In genomic region chr3:129233538-129233937, GRCh38 we compare ENCODE assay signal across 8 cellular contexts. TPM values are rescaled to one million over a fixed set of nuclear protein-coding genes. Genes with fewer than 3 reads are reported as not detected.
DNase-seq lines count a peak whose midpoint lies in the region; ATAC-seq, FAIRE-seq and TF ChIP-seq lines count a peak whose summit lies in the region.

No MANE protein-coding gene starts in this region.

- CTCF ChIA-PET in GM12878 (lab: Yijun Ruan, JAX): interaction anchor here (1.1 to 2.0 kb wide), 7 partner anchors 10 to 263 kb away, joined by 4 to 12 read pairs (median 4); a partner anchor contains a TSS

- no peak overlapping the region for H3K18ac ChIP-seq in mesendoderm (ENCODE audit: low read length)

- SMC1A ChIA-PET in GM12878 (lab: Charles Lee; ENCODE audit: uncharacterized antibody, unreplicated experiment): interaction anchor here (0.8 to 1.7 kb wide), 5 partner anchors 12 to 263 kb away, joined by 3 to 8 read pairs (median 3); no protein-coding TSS in a partner anchor

- 0% methylated on average over 4 of the region's 4 CpGs for WGBS in GM12878 (ENCODE audit: insufficient coverage, insufficient replicate concordance, low lambda C conversion rate, missing lambda C conversion rate)
- 60 to 72% (median 64%) methylated on average over 4 of the region's 4 CpGs for WGBS in stomach, 5 donors
- whole genome bisulfite sequencing in mesendoderm (ENCODE audit: extremely low coverage, insufficient coverage, low lambda C conversion rate): no CpG with 5 or more reads among the region's 4 CpGs

- H3K4me3 ChIP-seq in BLaER1 treated with 17β-estradiol and CSF1 and Interleukin-3, amounts not matched to agents 10 nM and 100 nM: no peak overlapping the region
- H3K4me3 ChIP-seq in GM12878: no peak overlapping the region
- H3K4me3 ChIP-seq in stomach: no peak overlapping the region
- no peak overlapping the region for H3K4me3 ChIP-seq in mesendoderm (ENCODE audit: low read length)

- H3K56ac ChIP-seq in mesendoderm (ENCODE audit: low read length): no peak overlapping the region

- intact Hi-C loops in GM12878 (cut with micrococcal nuclease; ENCODE audit: unreplicated experiment) (no loop called here), stomach (cut with DNase I; ENCODE audit: low total_unique reads) (no loop called here)

- DNase-seq in GM12878 (ENCODE audit: low read depth, low spot score) (peak; percentile 91), stomach (peak; percentile 31), mesendoderm (no peak), NCI-H146 (lab: John Stamatoyannopoulos, UW) (no peak)
- no peak for DNase-seq in stimulated activated CD4-positive, alpha-beta T cell treated with anti-CD3 and anti-CD28 coated beads, Interleukin-2, amount 100 ng/mL, for 48 hours

- H2BK15ac ChIP-seq in mesendoderm (replicated peaks; ENCODE audit: low read depth): no peak overlapping the region

- in situ Hi-C loops in GM12878 (cut with MboI): no loop called here

- no peak overlapping the region for H2BK5ac ChIP-seq in mesendoderm (ENCODE audit: low read length)

- peaks cover 0 to 5% (median 0%) of the 10 kb centered on the region in 11 experiments; a peak in 3 of 22 replicates for H3K9me3 ChIP-seq in BLaER1 treated with 17β-estradiol and CSF1 and Interleukin-3, amounts not matched to agents 10 nM and 100 nM (replicated peaks in 1 of 11)
- H3K9me3 ChIP-seq in GM12878 (replicated peaks; ENCODE audit: control insufficient read depth, insufficient read depth, low read length): no peaks in the 10 kb centered on the region
- H3K9me3 ChIP-seq in stomach: no peaks in the 10 kb centered on the region

- no peak overlapping the region for H2BK120ac ChIP-seq in mesendoderm (ENCODE audit: low read depth, low read length)

- no peaks in the 10 kb centered on the region for H3K79me1 ChIP-seq in mesendoderm (ENCODE audit: low read length)

- no peak overlapping the region for H3K4ac ChIP-seq in mesendoderm (ENCODE audit: low read depth, low read length)

- no TSS peak for BruUV-seq in GM12878 (replicated peaks; lab: Mats Ljungman, UMichigan)

- no peaks in the 10 kb centered on the region for H3K79me2 ChIP-seq in GM12878 (ENCODE audit: control insufficient read depth, insufficient read depth, low read length)
- no peaks in the 10 kb centered on the region for H3K79me2 ChIP-seq in mesendoderm (ENCODE audit: control insufficient read depth, insufficient read depth, low read length)

- TF ChIP-seq CTCF in GM12878 (IDR thresholded peaks at IDR 0.05 in 2 of 3, conservative IDR thresholded peaks at IDR 0.05 in 1 of 3; ENCODE audit: control insufficient read depth in 2 of 3, extremely low read depth in 1 of 3, insufficient read depth in 1 of 3, low read depth in 3 of 3, low read length in 3 of 3) (no peak), stomach (IDR thresholded peaks at IDR 0.05) (no peak)

- no peaks in the 10 kb centered on the region for H3K36me3 ChIP-seq in BLaER1 treated with 17β-estradiol and CSF1 and Interleukin-3, amounts not matched to agents 10 nM and 100 nM
- H3K36me3 ChIP-seq in GM12878 (ENCODE audit: control insufficient read depth in 2 of 2, insufficient read depth in 2 of 2, low read length in 1 of 2): no peaks in the 10 kb centered on the region
- no peaks in the 10 kb centered on the region for H3K36me3 ChIP-seq in stomach
- no peaks in the 10 kb centered on the region for H3K36me3 ChIP-seq in mesendoderm (ENCODE audit: control insufficient read depth, insufficient read depth, low read length)

- no peak overlapping the region for H4K5ac ChIP-seq in mesendoderm (ENCODE audit: low read length)

- H3K4me2 ChIP-seq in BLaER1 treated with 17β-estradiol and CSF1 and Interleukin-3, amounts not matched to agents 10 nM and 100 nM: peak overlapping the region; percentile 79 to 90 (median 85)
- H3K4me2 ChIP-seq in GM12878 (ENCODE audit: control insufficient read depth, insufficient read depth) (no peak overlapping the region), mesendoderm (ENCODE audit: low read length) (no peak overlapping the region)

- RAD21 ChIA-PET in GM12878 (lab: Charles Lee; ENCODE audit: unreplicated experiment): interaction anchor here (0.6 to 2.1 kb wide), 6 partner anchors 8 to 180 kb away, joined by 3 to 6 read pairs (median 4); no protein-coding TSS in a partner anchor

- H3K4me1 ChIP-seq in BLaER1 treated with 17β-estradiol and CSF1 and Interleukin-3, amounts not matched to agents 10 nM and 100 nM: peaks cover 49 to 100% (median 78%) of the 10 kb centered on the region in 10 experiments
- H3K4me1 ChIP-seq in GM12878 (ENCODE audit: control insufficient read depth, insufficient read depth, low read length) (peaks cover 7% of the 10 kb centered on the region), stomach (peaks cover 0 to 12% (median 4%) of the 10 kb centered on the region in 4 donors), mesendoderm (ENCODE audit: control insufficient read depth, low read depth, low read length) (no peaks in the 10 kb centered on the region)

- peak overlapping the region in 6 of 11 experiments; percentile 26 to 62 (median 56); a peak in 9 of 22 replicates for H3K9ac ChIP-seq in BLaER1 treated with 17β-estradiol and CSF1 and Interleukin-3, amounts not matched to agents 10 nM and 100 nM
- H3K9ac ChIP-seq in GM12878 (ENCODE audit: control insufficient read depth, insufficient read depth, low read length) (no peak overlapping the region), mesendoderm (ENCODE audit: low read length) (no peak overlapping the region)

- peak overlapping the region in 9 of 11 experiments; percentile 60 to 93 (median 73); a peak in 17 of 22 replicates for H3K27ac ChIP-seq in BLaER1 treated with 17β-estradiol and CSF1 and Interleukin-3, amounts not matched to agents 10 nM and 100 nM
- H3K27ac ChIP-seq in GM12878 (ENCODE audit: control insufficient read depth, insufficient read depth) (no peak overlapping the region), stomach (peak overlapping the region in 2 of 5 donors; percentile 61 to 81), mesendoderm (ENCODE audit: low read depth, low read length) (no peak overlapping the region)

- no peak overlapping the region for H3K23ac ChIP-seq in mesendoderm (ENCODE audit: low read length)

- H3K27me3 ChIP-seq in BLaER1 treated with 17β-estradiol and CSF1 and Interleukin-3, amounts not matched to agents 10 nM and 100 nM: no peaks in the 10 kb centered on the region
- no peaks in the 10 kb centered on the region for H3K27me3 ChIP-seq in GM12878 (replicated peaks in 1 of 2; ENCODE audit: control insufficient read depth in 2 of 2, insufficient read depth in 2 of 2, low read length in 1 of 2)
- H3K27me3 ChIP-seq in stomach: no peaks in the 10 kb centered on the region
- H3K27me3 ChIP-seq in mesendoderm (ENCODE audit: insufficient read depth, low read length, poor library complexity): no peaks in the 10 kb centered on the region

- no peaks in the 10 kb centered on the region for H4K20me1 ChIP-seq in BLaER1 treated with 17β-estradiol and CSF1 and Interleukin-3, amounts not matched to agents 10 nM and 100 nM
- no peaks in the 10 kb centered on the region for H4K20me1 ChIP-seq in GM12878 (ENCODE audit: control insufficient read depth, insufficient read depth)

- no peak overlapping the region for H2AK5ac ChIP-seq in mesendoderm (ENCODE audit: low read length)

- H2AFZ ChIP-seq in GM12878 (ENCODE audit: control insufficient read depth, low read depth, low read length): peak overlapping the region; percentile 25; the same call in 1 of the 2 replicates

- no peak for TF ChIP-seq RAD21 in GM12878 (IDR thresholded peaks at IDR 0.05; ENCODE audit: insufficient read depth, low read depth, low read length)

- no peak overlapping the region for H4K8ac ChIP-seq in mesendoderm (ENCODE audit: low read depth, low read length)

- TF ChIP-seq EP300 in GM12878 (IDR thresholded peaks at IDR 0.05; ENCODE audit: borderline replicate concordance in 1 of 2, control insufficient read depth in 1 of 2, low read depth in 2 of 2, low read length in 2 of 2) (peak in 1 of 2 experiments; percentile 52; a peak in 1 of 4 replicates), stomach (IDR thresholded peaks at IDR 0.05) (no peak)

- ATAC-seq in GM19463 (IDR thresholded peaks at IDR 0.05; ENCODE audit: unreplicated experiment) (peak; percentile 95), HG03439 (IDR thresholded peaks at IDR 0.05; ENCODE audit: unreplicated experiment) (peak; percentile 73), GM12878 (peak; percentile 97)

- peak; percentile 72 for FAIRE-seq in GM12878 (lab: Jason Lieb, UNC)

- TF ChIP-seq POLR2A in GM12878 (IDR thresholded peaks at IDR 0.05; ENCODE audit: low read depth, low read length) (no peak), stomach (IDR thresholded peaks at IDR 0.05) (no peak)

- POLR2A ChIA-PET in GM12878 (lab: Charles Lee): interaction anchor here (0.5 to 1.2 kb wide), 10 partner anchors 9 to 1617 kb away, joined by 3 to 9 read pairs (median 4); partner anchors contain the start of genes COPG1 and RAB43

RNA-seq across cellular contexts. Expression of gene COPG1, which starts 15.9 kb away (rescaled TPM):
- total RNA-seq in GM12878 (2013; cell fraction: nucleolus; rRNA removed): 130 and 152 TPM in 2 replicates
- 106 and 118 TPM in 2 replicates for total RNA-seq in GM12878 (2014; rRNA removed)
- 80.5 and 87.2 TPM in 2 replicates for total RNA-seq in GM12878 (2014; rRNA removed; fragmentation: Illumina TruSeq; extraction: Trizol)
- total RNA-seq in GM12878 (2021): 128 and 138 TPM in 2 replicates
- polyA plus RNA-seq in GM12878 (2011; ENCODE audit: low read depth): 84.4 TPM
- 43.8 and 66.8 TPM in 2 replicates for polyA plus RNA-seq in GM12878 (2011; rRNA removed)
- polyA plus RNA-seq in GM12878 (2011; cell fraction: cytosol; rRNA removed): 52.8 and 55.7 TPM in 2 replicates
- polyA plus RNA-seq in GM12878 (2011; cell fraction: nucleus; rRNA removed): 110 and 115 TPM in 2 replicates
- 122 and 138 TPM in 2 replicates for polyA plus RNA-seq in GM12878 (2012)
- polyA plus RNA-seq in GM12878 (2014; fragmentation: Illumina TruSeq; extraction: Trizol): 62.0 and 78.1 TPM in 2 replicates
- polyA plus RNA-seq in GM12878 (2014; fragmentation: Nextera tagmentation; extraction: Ambion mirVana): 100 to 1,000 TPM in 1 of 2 experiments, 10 to 100 TPM in 1; 54.8 to 102 TPM
- polyA plus RNA-seq in GM12878 (2014; rRNA removed): 61.7 and 77.7 TPM in 2 replicates
- 100 to 1,000 TPM; 131 to 143 TPM for polyA plus RNA-seq in GM12878 (2016; fragmentation: Nextera tagmentation; extraction: Ambion mirVana)
- 134 and 157 TPM in 2 replicates for polyA minus RNA-seq in GM12878 (2011; rRNA and poly(A)+ RNA removed)
- 54.0 and 57.0 TPM in 2 replicates for polyA minus RNA-seq in GM12878 (2011; cell fraction: cytosol; rRNA and poly(A)+ RNA removed)
- polyA minus RNA-seq in GM12878 (2011; cell fraction: nucleus; rRNA and poly(A)+ RNA removed): 63.6 and 90.8 TPM in 2 replicates
- total RNA-seq in stomach: 100 to 1,000 TPM in 4 of 5 donors, 10 to 100 TPM in 1; 38.5 to 356 (median 114) TPM
- polyA plus RNA-seq in stomach: 100 to 1,000 TPM in 1 of 3 donors, 10 to 100 TPM in 2; 79.8 to 113 (median 88.7) TPM
- polyA plus RNA-seq in mesendoderm (2013, experiment 1 of 2): 44.8 TPM
- 44.9 TPM for polyA plus RNA-seq in mesendoderm (2013, experiment 2 of 2)

RNA-seq across cellular contexts. Expression of gene HMCES, which starts 45.1 kb away (rescaled TPM):
- 10.9 and 12.1 TPM in 2 replicates for total RNA-seq in GM12878 (2013; cell fraction: nucleolus; rRNA removed)
- total RNA-seq in GM12878 (2014; rRNA removed): 16.7 and 22.7 TPM in 2 replicates
- total RNA-seq in GM12878 (2014; rRNA removed; fragmentation: Illumina TruSeq; extraction: Trizol): 11.9 and 12.4 TPM in 2 replicates
- total RNA-seq in GM12878 (2021): 25.5 and 33.4 TPM in 2 replicates
- polyA plus RNA-seq in GM12878 (2011; ENCODE audit: low read depth): 26.7 TPM
- 21.3 and 42.6 TPM in 2 replicates for polyA plus RNA-seq in GM12878 (2011; rRNA removed)
- 32.3 and 40.7 TPM in 2 replicates for polyA plus RNA-seq in GM12878 (2011; cell fraction: cytosol; rRNA removed)
- 25.4 and 27.4 TPM in 2 replicates for polyA plus RNA-seq in GM12878 (2011; cell fraction: nucleus; rRNA removed)
- polyA plus RNA-seq in GM12878 (2012): 37.0 and 40.2 TPM in 2 replicates
- 29.6 and 31.2 TPM in 2 replicates for polyA plus RNA-seq in GM12878 (2014; fragmentation: Illumina TruSeq; extraction: Trizol)
- polyA plus RNA-seq in GM12878 (2014; fragmentation: Nextera tagmentation; extraction: Ambion mirVana): 10 to 100 TPM; 17.2 to 18.5 TPM
- polyA plus RNA-seq in GM12878 (2014; rRNA removed): 21.9 and 25.0 TPM in 2 replicates
- 10 to 100 TPM; 45.3 to 49.8 TPM for polyA plus RNA-seq in GM12878 (2016; fragmentation: Nextera tagmentation; extraction: Ambion mirVana)
- 18.5 and 21.4 TPM in 2 replicates for polyA minus RNA-seq in GM12878 (2011; rRNA and poly(A)+ RNA removed)
- 7.8 and 12.6 TPM in 2 replicates for polyA minus RNA-seq in GM12878 (2011; cell fraction: cytosol; rRNA and poly(A)+ RNA removed)
- polyA minus RNA-seq in GM12878 (2011; cell fraction: nucleus; rRNA and poly(A)+ RNA removed): 4.6 and 8.3 TPM in 2 replicates
- total RNA-seq in stomach: 10 to 100 TPM; 19.1 to 80.5 (median 26.8) TPM
- 10 to 100 TPM; 16.4 to 37.4 (median 22.5) TPM for polyA plus RNA-seq in stomach
- polyA plus RNA-seq in mesendoderm (2013, experiment 1 of 2): 25.1 TPM
- 25.3 TPM for polyA plus RNA-seq in mesendoderm (2013, experiment 2 of 2)

RNA-seq across cellular contexts. Expression of gene CNBP, which starts 49.8 kb away (rescaled TPM):
- 109 and 114 TPM in 2 replicates for total RNA-seq in GM12878 (2013; cell fraction: nucleolus; rRNA removed)
- total RNA-seq in GM12878 (2014; rRNA removed) (300 and 328 TPM in 2 replicates), GM12878 (2014; rRNA removed; fragmentation: Illumina TruSeq; extraction: Trizol) (341 and 350 TPM in 2 replicates), GM12878 (2021) (340 and 342 TPM in 2 replicates), stomach (100 to 1,000 TPM; 185 to 399 (median 202) TPM)
- 223 TPM for polyA plus RNA-seq in GM12878 (2011; ENCODE audit: low read depth)
- polyA plus RNA-seq in GM12878 (2011; rRNA removed) (468 and 566 TPM in 2 replicates), GM12878 (2014; fragmentation: Illumina TruSeq; extraction: Trizol) (409 and 473 TPM in 2 replicates), GM12878 (2014; fragmentation: Nextera tagmentation; extraction: Ambion mirVana) (100 to 1,000 TPM; 618 to 719 TPM), GM12878 (2014; rRNA removed) (362 and 390 TPM in 2 replicates), GM12878 (2016; fragmentation: Nextera tagmentation; extraction: Ambion mirVana) (100 to 1,000 TPM; 618 to 628 TPM), stomach (100 to 1,000 TPM; 315 to 537 (median 323) TPM)
- 345 and 364 TPM in 2 replicates for polyA plus RNA-seq in GM12878 (2011; cell fraction: cytosol; rRNA removed)
- polyA plus RNA-seq in GM12878 (2011; cell fraction: nucleus; rRNA removed): 187 and 210 TPM in 2 replicates
- polyA plus RNA-seq in GM12878 (2012): 273 and 335 TPM in 2 replicates
- polyA minus RNA-seq in GM12878 (2011; rRNA and poly(A)+ RNA removed): 313 and 389 TPM in 2 replicates
- polyA minus RNA-seq in GM12878 (2011; cell fraction: cytosol; rRNA and poly(A)+ RNA removed): 104 and 110 TPM in 2 replicates
- 49.8 and 61.3 TPM in 2 replicates for polyA minus RNA-seq in GM12878 (2011; cell fraction: nucleus; rRNA and poly(A)+ RNA removed)
- polyA plus RNA-seq in mesendoderm (2013, experiment 1 of 2): 358 TPM
- 356 TPM for polyA plus RNA-seq in mesendoderm (2013, experiment 2 of 2)

Comparison
In these comparisons a context has a peak if more than half of its experiments do, and no peak if none do; other contexts are left out.
1. H3K27ac ChIP-seq: peak in BLaER1 treated with 17β-estradiol and CSF1 and Interleukin-3, amounts not matched to agents 10 nM and 100 nM (9 of 11); none in GM12878 (single experiment) and mesendoderm (single experiment).
2. H3K4me2 ChIP-seq: peak in BLaER1 treated with 17β-estradiol and CSF1 and Interleukin-3, amounts not matched to agents 10 nM and 100 nM (11 of 11); none in GM12878 (single experiment) and mesendoderm (single experiment).
3. H3K9ac ChIP-seq: peak in BLaER1 treated with 17β-estradiol and CSF1 and Interleukin-3, amounts not matched to agents 10 nM and 100 nM (6 of 11); none in GM12878 (single experiment) and mesendoderm (single experiment).
4. DNase-seq: peak in GM12878 (single experiment) and stomach (single experiment); none in mesendoderm (single experiment), NCI-H146 (single experiment) and stimulated activated CD4-positive, alpha-beta T cell treated with anti-CD3 and anti-CD28 coated beads, Interleukin-2, amount 100 ng/mL, for 48 hours (0 of 2).
5. Peak in every context shown above with its lines, with median percentiles within 50 percentile points of each other: ATAC-seq.